Comparison of ENCODE assay signal across 19 cellular contexts in the genomic region with DNA sequence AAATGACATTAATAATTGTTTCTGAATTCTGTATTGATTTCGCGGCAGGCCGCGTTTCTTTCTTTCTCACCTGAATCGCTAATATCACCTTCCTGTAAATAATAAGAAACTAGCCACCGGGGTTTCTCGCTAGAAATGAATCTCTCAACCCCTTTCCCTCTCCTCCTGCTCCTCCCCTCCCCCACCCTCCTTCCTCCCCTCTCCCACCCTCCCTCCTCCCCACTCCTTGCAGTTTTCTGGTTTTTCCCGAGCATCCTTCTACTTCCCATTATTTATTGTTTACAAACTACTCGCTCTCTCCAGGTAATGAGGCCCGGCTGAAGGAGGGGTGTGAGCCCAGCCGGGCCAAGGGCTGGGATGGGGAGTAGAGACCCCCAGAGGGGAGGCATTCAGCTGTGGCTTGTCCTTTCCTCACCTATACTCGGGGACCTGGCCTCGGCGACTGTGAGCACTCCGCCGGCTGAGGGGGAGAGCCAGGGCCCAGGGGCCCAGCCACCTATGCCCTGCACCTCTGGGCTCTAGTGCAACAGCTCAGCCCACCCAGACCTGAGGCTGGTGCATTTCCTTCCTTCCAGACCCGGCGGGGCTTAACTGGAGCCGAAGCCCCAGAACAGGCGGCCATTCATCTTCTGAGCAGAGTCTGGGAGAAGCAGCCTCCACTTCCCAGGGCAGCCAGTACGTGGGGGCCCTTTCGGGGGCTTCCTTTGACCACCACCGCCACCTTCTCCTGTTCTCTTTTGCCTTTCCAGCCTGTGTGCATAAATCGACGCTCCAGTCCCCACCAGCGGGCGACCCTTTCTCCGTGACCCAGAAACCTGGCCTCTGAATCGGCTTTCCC. TPM values are rescaled to one million over a fixed set of nuclear protein-coding genes. Genes with fewer than 3 reads are reported as not detected.
DNase-seq lines count a peak whose midpoint lies in the region; ATAC-seq and TF ChIP-seq lines count a peak whose summit lies in the region.
"Had no signal": no experiment of that assay in that cellular context is flagged by ENCODE, and none has a peak within 500 bp of the region (broad histone marks: within the 10 kb centered on the region; RNA-seq: fewer than 3 reads in every experiment).

No MANE protein-coding gene starts in this region.

- H3K4me3 ChIP-seq in RWPE2 (ENCODE audit: severe bottlenecking), result peak overlapping the region; percentile 83
- H3K4me3 ChIP-seq in right cardiac atrium (ENCODE audit: low read length), result no peak overlapping the region
- H3K4me3 ChIP-seq: thyroid gland had no signal

- WGBS in right cardiac atrium, result 8% methylated on average over 29 of the region's 29 CpGs

- H3K9me3 ChIP-seq in RWPE2 (ENCODE audit: severe bottlenecking) (no peaks in the 10 kb centered on the region), right cardiac atrium (ENCODE audit: control insufficient read depth, low read length) (no peaks in the 10 kb centered on the region)
- H3K9me3 ChIP-seq: sigmoid colon, thyroid gland had no signal

- peaks cover 4% of the 10 kb centered on the region for H3K36me3 Mint-ChIP-seq in T-helper 1 cell treated with Interleukin-12 subunit alpha and Interleukin-12 subunit beta and Interleukin-4 antibody, amounts not matched to agents 30 μg/mL and 1 μg/mL, for 36 hours (ENCODE audit: low read depth)
- H3K36me3 Mint-ChIP-seq: CD14-positive monocyte, memory B cell had no signal

- ATAC-seq in RWPE2 (ENCODE audit: low read depth) (no peak), right cardiac atrium (no peak), HG02970 (IDR thresholded peaks at IDR 0.05; ENCODE audit: low FRiP score, unreplicated experiment) (no peak), HG02571 (IDR thresholded peaks at IDR 0.05; ENCODE audit: unreplicated experiment) (no peak)
- ATAC-seq: activated CD4-positive, CD25-positive, alpha-beta regulatory T cell treated with anti-CD3 and anti-CD28 coated beads, Interleukin-2, amount 50 U/mL, for 24 hours had no signal

- H3K27ac Mint-ChIP-seq in T-helper 1 cell treated with Interleukin-12 subunit alpha and Interleukin-12 subunit beta and Interleukin-4 antibody, amounts not matched to agents 30 μg/mL and 1 μg/mL, for 36 hours, result peak overlapping the region; percentile 52

- intact Hi-C loops in right cardiac atrium (cut with DNase I), result no loop called here

- TF ChIP-seq CTCF in RWPE2 (IDR thresholded peaks at IDR 0.05; ENCODE audit: poor library complexity, severe bottlenecking), result no peak

- no peak for DNase-seq in T-helper 1 cell
- DNase-seq in RWPE2 (ENCODE audit: low spot score), result peak; percentile 71
- DNase-seq in right cardiac atrium, result peak in 2 of 3 donors; percentile 2 to 28
- DNase-seq in retina, result peak; percentile 86
- DNase-seq in NCI-H187 treated with DMSO at 0.1 percent for 48 hours (lab: John Stamatoyannopoulos, UW), result no peak
- DNase-seq: activated naive CD4-positive, alpha-beta T cell; DMS79; MM.1S; NCI-H2029; NCI-H526; nucleus accumbens; sigmoid colon; thyroid gland had no signal

- no peaks in the 10 kb centered on the region for H3K9me3 Mint-ChIP-seq in T-helper 1 cell treated with Interleukin-12 subunit alpha and Interleukin-12 subunit beta and Interleukin-4 antibody, amounts not matched to agents 30 μg/mL and 1 μg/mL, for 36 hours
- H3K9me3 Mint-ChIP-seq: memory B cell had no signal

- peaks cover 12% of the 10 kb centered on the region for H3K36me3 ChIP-seq in RWPE2 (ENCODE audit: low read depth)
- H3K36me3 ChIP-seq: sigmoid colon, thyroid gland had no signal

- no peaks in the 10 kb centered on the region for H3K27me3 ChIP-seq in RWPE2 (ENCODE audit: insufficient read depth, poor library complexity, severe bottlenecking)
- no peaks in the 10 kb centered on the region for H3K27me3 ChIP-seq in right cardiac atrium (ENCODE audit: control insufficient read depth, insufficient read depth)

- H3K4me1 ChIP-seq in RWPE2 (ENCODE audit: insufficient read depth, poor library complexity, severe bottlenecking) (peaks cover 28% of the 10 kb centered on the region), right cardiac atrium (ENCODE audit: control insufficient read depth, insufficient read depth, low read length) (no peaks in the 10 kb centered on the region)

- peak overlapping the region; percentile 78 for H3K27ac ChIP-seq in RWPE2 (ENCODE audit: poor library complexity, severe bottlenecking)
- no peak overlapping the region for H3K27ac ChIP-seq in right cardiac atrium (ENCODE audit: low read length)
- H3K27ac ChIP-seq: sigmoid colon, thyroid gland had no signal

- peaks cover 3% of the 10 kb centered on the region for H3K4me1 Mint-ChIP-seq in T-helper 1 cell treated with Interleukin-12 subunit alpha and Interleukin-12 subunit beta and Interleukin-4 antibody, amounts not matched to agents 30 μg/mL and 1 μg/mL, for 36 hours (ENCODE audit: low read depth)
- H3K4me1 Mint-ChIP-seq: CD14-positive monocyte had no signal

- H3K27me3 Mint-ChIP-seq in T-helper 1 cell treated with Interleukin-12 subunit alpha and Interleukin-12 subunit beta and Interleukin-4 antibody, amounts not matched to agents 30 μg/mL and 1 μg/mL, for 36 hours (ENCODE audit: low read depth), result peaks cover 47% of the 10 kb centered on the region

- H3K4me3 Mint-ChIP-seq in T-helper 1 cell treated with Interleukin-12 subunit alpha and Interleukin-12 subunit beta and Interleukin-4 antibody, amounts not matched to agents 30 μg/mL and 1 μg/mL, for 36 hours, result no peak overlapping the region
- H3K4me3 Mint-ChIP-seq: memory B cell had no signal

RNA-seq across cellular contexts. Expression of gene IRX4, which starts 2.1 kb away (rescaled TPM):
- total RNA-seq in right cardiac atrium, result under 1 TPM in 1 of 4 donors, not detected in 3; 0.21 TPM
- not detected for polyA plus RNA-seq in right cardiac atrium
- total RNA-seq: sigmoid colon, thyroid gland had no signal
- polyA plus RNA-seq: CD14-positive monocyte had no signal

Comparison
In these comparisons a context has a peak if more than half of its experiments do, and no peak if none do; other contexts are left out.
1. DNase-seq: peak in RWPE2 (single experiment), right cardiac atrium (2 of 3) and retina (single experiment); none in T-helper 1 cell (0 of 5) and NCI-H187 treated with DMSO at 0.1 percent for 48 hours (single experiment).